ENCODE assay signal across 23 cellular contexts in the genomic region with DNA sequence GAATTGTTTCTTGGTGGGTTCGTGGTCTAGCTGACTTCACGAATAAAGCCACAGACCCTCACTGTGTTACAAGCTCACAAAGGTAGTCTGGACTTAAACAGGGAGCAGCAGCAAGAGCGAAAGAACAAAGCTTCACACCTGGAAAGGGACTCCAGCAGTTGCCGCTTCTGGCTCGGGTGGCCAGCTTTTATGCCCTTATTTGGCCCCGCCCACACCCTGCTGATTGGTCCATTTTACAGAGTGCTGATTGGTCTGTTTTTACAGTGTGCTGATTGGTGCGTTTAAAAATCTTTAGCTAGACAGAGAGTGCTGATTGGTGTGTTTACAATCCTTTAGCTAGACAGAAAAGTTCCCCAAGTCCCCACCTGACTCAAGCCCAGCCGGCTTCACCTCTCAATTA.
DNase-seq lines count a peak whose midpoint lies in the region; ATAC-seq, FAIRE-seq and TF ChIP-seq lines count a peak whose summit lies in the region.
"Had no signal": no experiment of that assay in that cellular context is flagged by ENCODE, and none has a peak within 500 bp of the region (broad histone marks: within the 10 kb centered on the region; RNA-seq: fewer than 3 reads in every experiment).

No MANE protein-coding gene starts in this region.

- no peak for FAIRE-seq in HepG2 (lab: Jason Lieb, UNC)
- no peak for FAIRE-seq in K562 (lab: Jason Lieb, UNC)
- FAIRE-seq: A204.1, G401.6, GM12891, GM19239 had no signal

- intact Hi-C loops in HepG2 (cut with micrococcal nuclease; ENCODE audit: unreplicated experiment) = no loop called here
- intact Hi-C loops in right lobe of liver (cut with DNase I) = no loop called here
- intact Hi-C loops in K562 (cut with micrococcal nuclease) = no loop called here
- intact Hi-C loops in left colon (cut with DNase I, micrococcal nuclease) = loop anchor here in 1 of 2 donors (10.0 kb wide), 1 partner anchor 324 kb away; no protein-coding TSS in a partner anchor

- no TSS peak for BruUV-seq in HepG2 (replicated peaks; lab: Mats Ljungman, UMichigan)
- no TSS peak for BruUV-seq in K562 (replicated peaks; lab: Mats Ljungman, UMichigan)

- no peaks in the 10 kb centered on the region for H3K9me1 ChIP-seq in K562 (ENCODE audit: control insufficient read depth, insufficient read depth, low read length)

- H3K4me1 ChIP-seq in HepG2 (ENCODE audit: insufficient read depth, low read length) (no peaks in the 10 kb centered on the region), right lobe of liver (no peaks in the 10 kb centered on the region), K562 (replicated peaks in 1 of 2; ENCODE audit: control insufficient read depth in 2 of 2, insufficient read depth in 2 of 2, low read length in 2 of 2) (peaks cover 0 to 4% of the 10 kb centered on the region in 2 experiments; a peak in 2 of 5 replicates)
- H3K4me1 ChIP-seq: BE2C, BLaER1 had no signal

- no peaks in the 10 kb centered on the region; a peak in 1 of 5 replicates for H3K27me3 ChIP-seq in HepG2 (ENCODE audit: control insufficient read depth in 1 of 2, insufficient read depth in 2 of 2, low read length in 2 of 2)
- H3K27me3 ChIP-seq in right lobe of liver = no peaks in the 10 kb centered on the region
- no peaks in the 10 kb centered on the region for H3K27me3 ChIP-seq in K562 (ENCODE audit: control insufficient read depth in 2 of 2, insufficient read depth in 2 of 2, low read length in 2 of 2)
- H3K27me3 ChIP-seq: BE2C, BLaER1 had no signal

- TF ChIP-seq POLR2A in HepG2 (IDR thresholded peaks at IDR 0.05; ENCODE audit: insufficient read depth in 1 of 2, low read depth in 2 of 2, low read length in 2 of 2) (no peak), right lobe of liver (IDR thresholded peaks at IDR 0.05) (no peak), K562 (conservative IDR thresholded peaks at IDR 0.05) (no peak)

- CTCF ChIA-PET in HepG2 (lab: Yijun Ruan, JAX; ENCODE audit: low intra/inter-chr PET ratio, low total read pairs) (no interaction called here), K562 (lab: Yijun Ruan, JAX; ENCODE audit: low intra/inter-chr PET ratio) (no interaction called here)

- H3K79me2 ChIP-seq in HepG2 (ENCODE audit: insufficient read depth, low read length) (no peaks in the 10 kb centered on the region), K562 (ENCODE audit: control insufficient read depth, insufficient read depth, low read length) (no peaks in the 10 kb centered on the region)

- H3K9ac ChIP-seq in HepG2 (ENCODE audit: insufficient read depth, low read depth, low read length) (no peak overlapping the region), K562 (ENCODE audit: insufficient read depth in 1 of 2, low read depth in 2 of 2, low read length in 2 of 2) (no peak overlapping the region)
- H3K9ac ChIP-seq: BLaER1 had no signal

- TF ChIP-seq EP300 in HepG2 (IDR thresholded peaks at IDR 0.05; ENCODE audit: low read depth in 2 of 2, low read length in 2 of 2) = no peak
- TF ChIP-seq EP300 in HepG2 (CRISPR knock-in tag; IDR thresholded peaks at IDR 0.05; ENCODE audit: borderline replicate concordance) = no peak
- TF ChIP-seq EP300 in K562 (IDR thresholded peaks at IDR 0.05; ENCODE audit: low read length) = no peak

- no peak for DNase-seq in HepG2 (ENCODE audit: low spot score)
- no peak for DNase-seq in right lobe of liver
- DNase-seq in K562 (ENCODE audit: extremely low read depth in 1 of 4, low spot score in 3 of 4) = no peak
- DNase-seq in NK-92 treated with Interleukin-12 subunit alpha and Interleukin-12 subunit beta, amount 100 ng/mL, for 24 hours (lab: John Stamatoyannopoulos, UW) = no peak
- DNase-seq in left colon = no peak
- DNase-seq: 8988T; ACHN; BE2C; C1 segment of cervical spinal cord; CD4-positive, alpha-beta memory T cell; CD4-positive, CD25-positive, alpha-beta regulatory T cell; CD8-positive, alpha-beta memory T cell; COR-L47; DMS 273 treated with DMSO at 0.1 percent for 48 hours; DMS153; DMS53; DMS79; GF-D8 had no signal

- in situ Hi-C loops in HepG2 (cut with HindIII; ENCODE audit: extremely low pct_ligation_motif_present, low pct_unique_long_range_greater_than_20kb) (no loop called here), K562 (cut with MboI) (no loop called here)

- H4K20me1 ChIP-seq in HepG2 (ENCODE audit: insufficient read depth, low read length) (no peaks in the 10 kb centered on the region), K562 (replicated peaks; ENCODE audit: control insufficient read depth, insufficient read depth, low read length) (no peaks in the 10 kb centered on the region)
- H4K20me1 ChIP-seq: BLaER1 had no signal

- H3K36me3 ChIP-seq in HepG2 (replicated peaks in 1 of 2; ENCODE audit: control insufficient read depth in 1 of 2, insufficient read depth in 2 of 2, low read length in 2 of 2) (no peaks in the 10 kb centered on the region), right lobe of liver (no peaks in the 10 kb centered on the region), K562 (ENCODE audit: control insufficient read depth, insufficient read depth, low read length) (no peaks in the 10 kb centered on the region)
- H3K36me3 ChIP-seq: BE2C, BLaER1 had no signal

- WGBS in HepG2 (ENCODE audit: low lambda C conversion rate) = 4% methylated on average over 3 of the region's 8 CpGs
- WGBS in right lobe of liver (ENCODE audit: insufficient coverage, low coverage, low lambda C conversion rate, missing lambda C conversion rate) = 56% methylated on average over 7 of the region's 8 CpGs
- under 1% methylated on average over 7 of the region's 8 CpGs for WGBS in K562 (ENCODE audit: insufficient coverage, low coverage, missing lambda C conversion rate)

- H3K4me3 ChIP-seq in HepG2 (replicated peaks in 1 of 3; ENCODE audit: insufficient read depth in 1 of 3, low read depth in 2 of 3, low read length in 3 of 3) (no peak overlapping the region), right lobe of liver (no peak overlapping the region), K562 (no peak overlapping the region)
- H3K4me3 ChIP-seq: BLaER1 had no signal

- H2AFZ ChIP-seq in HepG2 (ENCODE audit: low read length) (no peak overlapping the region), K562 (ENCODE audit: low read depth, low read length) (no peak overlapping the region)

- no peaks in the 10 kb centered on the region for H3K9me3 ChIP-seq in HepG2 (ENCODE audit: low read length)
- no peaks in the 10 kb centered on the region for H3K9me3 ChIP-seq in right lobe of liver
- H3K9me3 ChIP-seq in K562 (replicated peaks; ENCODE audit: control insufficient read depth, insufficient read depth, low read depth, low read length) = no peaks in the 10 kb centered on the region; the same call in 1 of the 2 replicates
- H3K9me3 ChIP-seq: BE2C had no signal

- no peak for ATAC-seq in HepG2
- no peak for ATAC-seq in right lobe of liver
- no peak for ATAC-seq in K562
- no peak for ATAC-seq in left colon

- POLR2A ChIA-PET in HepG2 (lab: Yijun Ruan, JAX) = no interaction called here
- POLR2A ChIA-PET in K562 (lab: Yijun Ruan, JAX) = interaction anchor here (0.5 kb wide), 1 partner anchor 197 kb away, joined by 3 read pairs; no protein-coding TSS in a partner anchor

- TF ChIP-seq CTCF in HepG2 (CRISPR knock-in tag; IDR thresholded peaks at IDR 0.05) (no peak), right lobe of liver (IDR thresholded peaks at IDR 0.05) (no peak), K562 (IDR thresholded peaks at IDR 0.05 in 2 of 3, conservative IDR thresholded peaks at IDR 0.05 in 1 of 3; ENCODE audit: insufficient read depth in 2 of 3, low read depth in 1 of 3, low read length in 3 of 3) (no peak)

- no peak overlapping the region for H3K4me2 ChIP-seq in HepG2 (ENCODE audit: low read depth, low read length)
- H3K4me2 ChIP-seq in K562 (ENCODE audit: insufficient read depth, low read length) = no peak overlapping the region
- H3K4me2 ChIP-seq: BLaER1 had no signal

- H3K27ac ChIP-seq in HepG2 (ENCODE audit: extremely low read length, insufficient read depth, low read length) = no peak overlapping the region
- no peak overlapping the region for H3K27ac ChIP-seq in right lobe of liver
- no peak overlapping the region for H3K27ac ChIP-seq in K562 (ENCODE audit: extremely low read depth, low read depth, low read length)
- H3K27ac ChIP-seq: BLaER1 had no signal

- TF ChIP-seq RAD21 in HepG2 (CRISPR knock-in tag; IDR thresholded peaks at IDR 0.05) = no peak
- no peak for TF ChIP-seq RAD21 in K562 (CRISPR knock-in tag; conservative IDR thresholded peaks at IDR 0.05 in 1 of 2, IDR thresholded peaks at IDR 0.05 in 1 of 2)

TF ChIP-seq in HepG2, 621 proteins besides CTCF, POLR2A, EP300 and RAD21:
- peak; percentile 26; the same call in 1 of the 2 replicates for TF ChIP-seq NFYB (CRISPR knock-in tag; IDR thresholded peaks at IDR 0.05)
- TF ChIP-seq TBP (CRISPR knock-in tag; IDR thresholded peaks at IDR 0.05) = no peak
TF ChIP-seq in HepG2: peak in this region for 1.

TF ChIP-seq in K562, 482 proteins besides CTCF, POLR2A, EP300 and RAD21:
- TF ChIP-seq NFYB (IDR thresholded peaks at IDR 0.05; ENCODE audit: extremely low read depth, insufficient read length) (peak; percentile 77), HOXB6 (CRISPR knock-in tag; IDR thresholded peaks at IDR 0.05; ENCODE audit: borderline replicate concordance) (no peak)

Comparison
In these comparisons a context has a peak if more than half of its experiments do, and no peak if none do; other contexts are left out.
1. Of the 241 proteins assayed by ChIP-seq in both HepG2 and K562: peak only in HepG2: none; only in K562: none; in both: NFYB; in neither: 240.